In genomic region chr1:164648211-164649080, GRCh38 we compare ENCODE assay signal across 18 cellular contexts.
DNase-seq lines count a peak whose midpoint lies in the region; ATAC-seq and TF ChIP-seq lines count a peak whose summit lies in the region.
"Had no signal": no experiment of that assay in that cellular context is flagged by ENCODE, and none has a peak within 500 bp of the region (broad histone marks: within the 10 kb centered on the region; RNA-seq: fewer than 3 reads in every experiment).

No MANE protein-coding gene starts in this region.

- H3K27me3 Mint-ChIP-seq in H9 (ENCODE audit: low read depth) = no peaks in the 10 kb centered on the region
- H3K27me3 Mint-ChIP-seq: memory B cell had no signal

- no peaks in the 10 kb centered on the region for H3K9me3 Mint-ChIP-seq in H9
- H3K9me3 Mint-ChIP-seq: activated naive CD4-positive, alpha-beta T cell treated with anti-CD3 and anti-CD28 coated beads, Interleukin-2, amount 50 U/mL, for 24 hours; memory B cell had no signal

- H3K27ac ChIP-seq in H9 (ENCODE audit: insufficient read length, low read depth, low read length) (no peak overlapping the region), prostate gland (peak overlapping the region; percentile 47 to 68), A673 (ENCODE audit: low read depth, low read length, poor library complexity, severe bottlenecking) (no peak overlapping the region)
- H3K27ac ChIP-seq: epithelial cell of prostate, KMS-11 had no signal

- H3K14ac ChIP-seq in H9 (ENCODE audit: insufficient read depth, low read length) = no peak overlapping the region

- H3T11ph ChIP-seq in H9 (ENCODE audit: low read length) = no peak overlapping the region

- WGBS in H9 (ENCODE audit: extremely low coverage, insufficient read length, low lambda C conversion rate) = no CpG with 5 or more reads among the region's 4 CpGs
- 40% methylated on average over 4 of the region's 4 CpGs for WGBS in prostate gland

- H2BK120ac ChIP-seq in H9 (ENCODE audit: low read depth, low read length, poor library complexity, severe bottlenecking) = no peak overlapping the region

- peaks cover 72 to 77% of the 10 kb centered on the region in 2 experiments for H3K4me1 Mint-ChIP-seq in H9
- H3K4me1 Mint-ChIP-seq: memory B cell had no signal

- no peaks in the 10 kb centered on the region for H3K23me2 ChIP-seq in H9 (ENCODE audit: insufficient read length, low read depth, low read length, poor library complexity, severe bottlenecking)

- peaks cover 0 to 17% (median 5%) of the 10 kb centered on the region in 3 experiments; a peak in 4 of 7 replicates for H3K36me3 Mint-ChIP-seq in H9 (ENCODE audit: insufficient read depth in 1 of 3, low read depth in 3 of 3)
- H3K36me3 Mint-ChIP-seq: activated naive CD4-positive, alpha-beta T cell treated with anti-CD3 and anti-CD28 coated beads, Interleukin-2, amount 50 U/mL, for 24 hours; memory B cell had no signal

- no peak overlapping the region for H4K8ac ChIP-seq in H9 (replicated peaks; ENCODE audit: insufficient read length, low read depth, low read length)

- H3K9me3 ChIP-seq in H9 (ENCODE audit: control insufficient read depth, low read depth, low read length) = no peaks in the 10 kb centered on the region
- no peaks in the 10 kb centered on the region for H3K9me3 ChIP-seq in adipocyte (ENCODE audit: control insufficient read depth, low read length)
- H3K9me3 ChIP-seq in prostate gland = no peaks in the 10 kb centered on the region
- no peaks in the 10 kb centered on the region for H3K9me3 ChIP-seq in A673 (ENCODE audit: low read depth, low read length, poor library complexity, severe bottlenecking)
- H3K9me3 ChIP-seq: ovary had no signal

- H4K20me1 ChIP-seq in H9 (ENCODE audit: control insufficient read depth, insufficient read depth, insufficient read length) = no peaks in the 10 kb centered on the region

- H3K36me3 ChIP-seq in adipocyte (ENCODE audit: control insufficient read depth, insufficient read depth, low read length, severe bottlenecking) = no peaks in the 10 kb centered on the region
- no peaks in the 10 kb centered on the region for H3K36me3 ChIP-seq in prostate gland
- H3K36me3 ChIP-seq in A673 (ENCODE audit: insufficient read depth, low read length, poor library complexity, severe bottlenecking) = no peaks in the 10 kb centered on the region
- H3K36me3 ChIP-seq: ovary had no signal

- intact Hi-C loops in left ventricle myocardium superior (cut with micrococcal nuclease) (loop anchor here (10.0 kb wide), 1 partner anchor 136 kb away; no protein-coding TSS in a partner anchor), prostate gland (cut with DNase I) (no loop called here), A673 (cut with micrococcal nuclease; ENCODE audit: unreplicated experiment) (no loop called here)

- H2BK15ac ChIP-seq in H9 (ENCODE audit: low read depth, low read length) = no peak overlapping the region

- H2BK12ac ChIP-seq in H9 (ENCODE audit: insufficient read length, low read depth, low read length) = no peak overlapping the region

- H3K56ac ChIP-seq in H9 (ENCODE audit: insufficient read length, low read depth, low read length) = no peak overlapping the region

- CTCF ChIA-PET in A673 (lab: Charles Lee) = no interaction called here

- peaks cover 20% of the 10 kb centered on the region; the same call in 1 of the 2 replicates for H3K4me1 ChIP-seq in H9 (ENCODE audit: insufficient read depth, low read length)
- peaks cover 38% of the 10 kb centered on the region for H3K4me1 ChIP-seq in adipocyte (ENCODE audit: control insufficient read depth, insufficient read depth, low read length)
- peaks cover 13% of the 10 kb centered on the region for H3K4me1 ChIP-seq in prostate gland (replicated peaks)
- H3K4me1 ChIP-seq in A673 (ENCODE audit: insufficient read depth, low read length, poor library complexity, severe bottlenecking) = peaks cover 66% of the 10 kb centered on the region

- no peak overlapping the region for H3K4me3 ChIP-seq in adipocyte (ENCODE audit: low read length)
- no peak overlapping the region for H3K4me3 ChIP-seq in prostate gland
- H3K4me3 ChIP-seq in A673 (ENCODE audit: low read depth, low read length, poor library complexity, severe bottlenecking) = no peak overlapping the region
- H3K4me3 ChIP-seq: ovary had no signal

- H3K79me1 ChIP-seq in H9 (ENCODE audit: insufficient read depth, low read depth, low read length, poor library complexity, severe bottlenecking) = peaks cover 6% of the 10 kb centered on the region

- H2AK5ac ChIP-seq in H9 (ENCODE audit: insufficient read length, low read length) = no peak overlapping the region

- H2BK5ac ChIP-seq in H9 (ENCODE audit: insufficient read length, low read length) = no peak overlapping the region

- DNase-seq in H9 = no peak
- DNase-seq in adipocyte (ENCODE audit: low read depth) = peak; percentile 52
- no peak for DNase-seq in left ventricle myocardium superior
- no peak for DNase-seq in prostate gland (ENCODE audit: low spot score)
- DNase-seq in midbrain (lab: John Stamatoyannopoulos, UW) = no peak
- no peak for DNase-seq in activated naive CD4-positive, alpha-beta T cell treated with anti-CD3 and anti-CD28 coated beads, Interleukin-2, amount 50 U/mL, for 16 hours
- DNase-seq in cortex of kidney (lab: John Stamatoyannopoulos, UW) = no peak
- DNase-seq in A673 (ENCODE audit: low spot score) = no peak
- DNase-seq: activated CD4-positive, CD25-positive, alpha-beta regulatory T cell; cerebellar nuclear complex; NCI-H146; NCI-H446 treated with DMSO at 0.1 percent for 48 hours; ovary had no signal

- POLR2A ChIA-PET in A673 (lab: Charles Lee; ENCODE audit: low non-redundant PET) = no interaction called here

- no peak for TF ChIP-seq POLR2A in prostate gland (IDR thresholded peaks at IDR 0.05)

- H3K4ac ChIP-seq in H9 (ENCODE audit: low read depth, low read length) = no peak overlapping the region

- no peak overlapping the region for H4K91ac ChIP-seq in H9 (ENCODE audit: insufficient read length, low read depth, low read length)

- ATAC-seq in left ventricle myocardium superior = peak; percentile 18

- H4K5ac ChIP-seq in H9 (ENCODE audit: insufficient read length, low read depth, low read length) = no peak overlapping the region

- peaks cover 8% of the 10 kb centered on the region; the same call in 1 of the 2 replicates for H3K79me2 ChIP-seq in H9 (ENCODE audit: insufficient read depth, low read length)

- no peak overlapping the region for H3K9ac ChIP-seq in H9 (ENCODE audit: extremely low read depth, insufficient read length, low read length)
- H3K9ac ChIP-seq in adipocyte (ENCODE audit: low read length) = no peak overlapping the region
- H3K9ac ChIP-seq: KMS-11 had no signal

- H3K4me3 Mint-ChIP-seq in H9 = peak overlapping the region in 1 of 2 experiments; percentile 21; a peak in 1 of 5 replicates
- H3K4me3 Mint-ChIP-seq: activated naive CD4-positive, alpha-beta T cell treated with anti-CD3 and anti-CD28 coated beads, Interleukin-2, amount 50 U/mL, for 24 hours; B cell; memory B cell had no signal

- no peak overlapping the region for H2BK20ac ChIP-seq in H9 (ENCODE audit: low read depth, low read length, poor library complexity, severe bottlenecking)

- H3K27ac Mint-ChIP-seq in H9 = peak overlapping the region; percentile 10 to 72 (median 60); a peak in 6 of 7 replicates
- H3K27ac Mint-ChIP-seq: activated naive CD4-positive, alpha-beta T cell treated with anti-CD3 and anti-CD28 coated beads, Interleukin-2, amount 50 U/mL, for 24 hours; B cell; memory B cell had no signal

- no peak overlapping the region for H3K23ac ChIP-seq in H9 (ENCODE audit: insufficient read length, low read depth, low read length)

- TF ChIP-seq CTCF in H9 (conservative IDR thresholded peaks at IDR 0.05) (no peak), prostate gland (IDR thresholded peaks at IDR 0.05) (no peak), A673 (conservative IDR thresholded peaks at IDR 0.05; ENCODE audit: low read depth, low read length) (no peak)

- H3K18ac ChIP-seq in H9 (ENCODE audit: insufficient read length, low read depth, low read length) = no peak overlapping the region

- H3K27me3 ChIP-seq in H9 (ENCODE audit: insufficient read depth, low read length) = no peaks in the 10 kb centered on the region
- H3K27me3 ChIP-seq in adipocyte (replicated peaks; ENCODE audit: control insufficient read depth, insufficient read depth, low read length) = no peaks in the 10 kb centered on the region
- H3K27me3 ChIP-seq in prostate gland (replicated peaks; ENCODE audit: insufficient read depth) = no peaks in the 10 kb centered on the region
- no peaks in the 10 kb centered on the region for H3K27me3 ChIP-seq in A673 (replicated peaks; ENCODE audit: insufficient read depth, low read depth, low read length, poor library complexity)
- H3K27me3 ChIP-seq: ovary had no signal

- H2AFZ ChIP-seq in H9 (ENCODE audit: low read length) = no peak overlapping the region

- no peak overlapping the region for H3K4me2 ChIP-seq in H9 (ENCODE audit: insufficient read depth, insufficient read length, low read length)
- H3K4me2 ChIP-seq: KMS-11 had no signal

- BruUV-seq in A673 (replicated peaks; lab: Mats Ljungman, UMichigan) = no TSS peak

Comparison
In these comparisons a context has a peak if more than half of its experiments do, and no peak if none do; other contexts are left out.
1. H3K27ac ChIP-seq: peak in prostate gland (2 of 2); none in H9 (single experiment) and A673 (single experiment).